Comparison of ENCODE assay signal across 15 cellular contexts in genomic region chr11:27408231-27408630, GRCh38. TPM values are rescaled to one million over a fixed set of nuclear protein-coding genes. Genes with fewer than 3 reads are reported as not detected.
DNase-seq lines count a peak whose midpoint lies in the region; ATAC-seq and TF ChIP-seq lines count a peak whose summit lies in the region.
"Had no signal": no experiment of that assay in that cellular context is flagged by ENCODE, and none has a peak within 500 bp of the region (broad histone marks: within the 10 kb centered on the region; RNA-seq: fewer than 3 reads in every experiment).

No MANE protein-coding gene starts in this region.

- H3K9me3 Mint-ChIP-seq in MCF 10A (ENCODE audit: unreplicated experiment): no peaks in the 10 kb centered on the region
- H3K9me3 Mint-ChIP-seq: CD8-positive, alpha-beta memory T cell had no signal

- H3K4me3 Mint-ChIP-seq in MCF 10A (ENCODE audit: unreplicated experiment): no peak overlapping the region
- H3K4me3 Mint-ChIP-seq: CD8-positive, alpha-beta memory T cell had no signal

- no peak overlapping the region for H3K9ac ChIP-seq in mammary epithelial cell (ENCODE audit: insufficient read depth, low read length)
- no peak overlapping the region for H3K9ac ChIP-seq in liver (ENCODE audit: low read depth in 1 of 2, low read length in 2 of 2)
- H3K9ac ChIP-seq: BLaER1 had no signal

- H3K4me2 ChIP-seq in mammary epithelial cell (ENCODE audit: insufficient read depth, low read depth, low read length): no peak overlapping the region
- H3K4me2 ChIP-seq: BLaER1 had no signal

- no peaks in the 10 kb centered on the region for H4K20me1 ChIP-seq in mammary epithelial cell (ENCODE audit: insufficient read depth, low read length)
- H4K20me1 ChIP-seq: BLaER1 had no signal

- TF ChIP-seq POLR2A in right lobe of liver (IDR thresholded peaks at IDR 0.05) (no peak), testis (IDR thresholded peaks at IDR 0.05) (no peak)

- H3K4me1 ChIP-seq in mammary epithelial cell (ENCODE audit: insufficient read depth, low read length): peaks cover 13% of the 10 kb centered on the region
- H3K4me1 ChIP-seq in liver (ENCODE audit: control insufficient read depth in 4 of 4, insufficient read depth in 4 of 4, low read length in 3 of 4): peaks cover 6 to 39% (median 14%) of the 10 kb centered on the region in 4 donors
- peaks cover 0 to 29% (median 8%) of the 10 kb centered on the region in 4 donors for H3K4me1 ChIP-seq in right lobe of liver
- peaks cover 14% of the 10 kb centered on the region for H3K4me1 ChIP-seq in testis
- H3K4me1 ChIP-seq: BLaER1, Caco-2 had no signal

- H3K4me3 ChIP-seq in mammary epithelial cell (replicated peaks in 1 of 3; ENCODE audit: insufficient read depth in 1 of 3, low read depth in 2 of 3, low read length in 3 of 3): no peak overlapping the region
- H3K4me3 ChIP-seq in liver (ENCODE audit: low read depth in 1 of 3, low read length in 3 of 3): no peak overlapping the region
- no peak overlapping the region for H3K4me3 ChIP-seq in right lobe of liver
- H3K4me3 ChIP-seq in fibroblast of pulmonary artery (replicated peaks; ENCODE audit: low read depth, low read length): no peak overlapping the region
- H3K4me3 ChIP-seq in testis: no peak overlapping the region
- H3K4me3 ChIP-seq: BLaER1 had no signal

- peaks cover 53% of the 10 kb centered on the region for H3K79me2 ChIP-seq in mammary epithelial cell (ENCODE audit: insufficient read depth, low read length)

- in situ Hi-C loops in mammary epithelial cell (cut with MboI; ENCODE audit: low sequenced_read_pairs in 2 of 2): no loop called here

- H3K36me3 ChIP-seq in mammary epithelial cell (ENCODE audit: insufficient read depth, low read length) (peaks cover 3% of the 10 kb centered on the region), liver (ENCODE audit: control insufficient read depth in 4 of 4, insufficient read depth in 3 of 4, low read depth in 1 of 4, low read length in 3 of 4) (peaks cover 0 to 6% (median 1%) of the 10 kb centered on the region in 4 donors), right lobe of liver (no peaks in the 10 kb centered on the region), testis (ENCODE audit: low read depth, missing control alignments) (no peaks in the 10 kb centered on the region)
- H3K36me3 ChIP-seq: BLaER1 had no signal

- H3K4me1 Mint-ChIP-seq in MCF 10A (ENCODE audit: insufficient read depth, unreplicated experiment): peaks cover 17% of the 10 kb centered on the region
- H3K4me1 Mint-ChIP-seq: CD8-positive, alpha-beta memory T cell had no signal

- dilution Hi-C loops in mammary epithelial cell (cut with HindIII; ENCODE audit: low sequenced_read_pairs): no loop called here

- H3K36me3 Mint-ChIP-seq in MCF 10A (ENCODE audit: insufficient read depth, unreplicated experiment): no peaks in the 10 kb centered on the region
- H3K36me3 Mint-ChIP-seq: CD8-positive, alpha-beta memory T cell had no signal

- H3K27ac ChIP-seq in mammary epithelial cell (ENCODE audit: insufficient read depth, low read depth, low read length): no peak overlapping the region
- H3K27ac ChIP-seq in liver (ENCODE audit: low read depth in 1 of 2, low read length in 2 of 2): no peak overlapping the region
- H3K27ac ChIP-seq in right lobe of liver: no peak overlapping the region
- peak overlapping the region; percentile 20 to 50 for H3K27ac ChIP-seq in testis
- H3K27ac ChIP-seq: 22Rv1, BLaER1 had no signal

- no peak for ATAC-seq in right lobe of liver
- ATAC-seq in GM18511 (IDR thresholded peaks at IDR 0.05; ENCODE audit: unreplicated experiment): no peak
- ATAC-seq: HCT116 had no signal

- no peaks in the 10 kb centered on the region for H3K9me3 ChIP-seq in mammary epithelial cell (replicated peaks; ENCODE audit: insufficient read depth, low read length)
- no peaks in the 10 kb centered on the region for H3K9me3 ChIP-seq in liver (ENCODE audit: control insufficient read depth in 4 of 4, low read length in 3 of 4)
- no peaks in the 10 kb centered on the region for H3K9me3 ChIP-seq in right lobe of liver
- no peaks in the 10 kb centered on the region for H3K9me3 ChIP-seq in testis
- H3K9me3 ChIP-seq: BLaER1, Caco-2 had no signal

- no peaks in the 10 kb centered on the region for H3K27me3 Mint-ChIP-seq in MCF 10A (ENCODE audit: insufficient read depth, unreplicated experiment)
- H3K27me3 Mint-ChIP-seq: CD8-positive, alpha-beta memory T cell had no signal

- no peak overlapping the region for H2AFZ ChIP-seq in mammary epithelial cell (ENCODE audit: low read depth, low read length)

- peak overlapping the region; percentile 3 for H3K27ac Mint-ChIP-seq in MCF 10A (ENCODE audit: low read depth, unreplicated experiment)
- H3K27ac Mint-ChIP-seq: CD8-positive, alpha-beta memory T cell had no signal

- TF ChIP-seq CTCF in MCF 10A (IDR thresholded peaks at IDR 0.05; ENCODE audit: unreplicated experiment) (no peak), mammary epithelial cell (conservative IDR thresholded peaks at IDR 0.05 in 1 of 2, IDR thresholded peaks at IDR 0.05 in 1 of 2; ENCODE audit: extremely low read depth in 1 of 2, insufficient read depth in 1 of 2, low read depth in 1 of 2, low read length in 2 of 2) (no peak), liver (IDR thresholded peaks at IDR 0.05; ENCODE audit: low read depth, low read length, missing input control) (no peak), right lobe of liver (IDR thresholded peaks at IDR 0.05) (no peak), fibroblast of pulmonary artery (IDR thresholded peaks at IDR 0.05; ENCODE audit: low read length, missing control alignments) (no peak), testis (IDR thresholded peaks at IDR 0.05) (no peak)

- DNase-seq in MCF 10A (ENCODE audit: unreplicated experiment) (no peak), mammary epithelial cell (no peak), right lobe of liver (no peak), fibroblast of pulmonary artery (ENCODE audit: low read depth) (peak; percentile 59), testis (no peak), DMS79 (lab: John Stamatoyannopoulos, UW) (no peak)
- DNase-seq: AML-193; Caco-2; CD8-positive, alpha-beta memory T cell; GF-D8 had no signal

- BruUV-seq in MCF 10A (replicated peaks; lab: Mats Ljungman, UMichigan) (no TSS peak), mammary epithelial cell (replicated peaks; lab: Mats Ljungman, UMichigan) (no TSS peak)

- CTCF ChIA-PET in MCF 10A (lab: Yijun Ruan, JAX) (interaction anchor here (0.6 to 1.0 kb wide), 3 partner anchors 27 to 180 kb away, joined by 3 to 5 read pairs (median 3); no protein-coding TSS in a partner anchor), mammary epithelial cell (lab: Charles Lee; ENCODE audit: low non-redundant PET) (no interaction called here)

- no peak for TF ChIP-seq RAD21 in liver (IDR thresholded peaks at IDR 0.05)

- POLR2A ChIA-PET in MCF 10A (lab: Yijun Ruan, JAX): interaction anchor here (0.6 to 2.0 kb wide), 4 partner anchors 13 to 301 kb away, joined by 3 to 9 read pairs (median 6); partner anchors contain the start of gene CCDC34

- H3K27me3 ChIP-seq in mammary epithelial cell (ENCODE audit: insufficient read depth, low read length): no peaks in the 10 kb centered on the region
- H3K27me3 ChIP-seq in liver (ENCODE audit: control insufficient read depth in 4 of 4, insufficient read depth in 4 of 4, low read length in 3 of 4): no peaks in the 10 kb centered on the region
- H3K27me3 ChIP-seq in right lobe of liver: no peaks in the 10 kb centered on the region
- no peaks in the 10 kb centered on the region for H3K27me3 ChIP-seq in testis
- H3K27me3 ChIP-seq: BLaER1 had no signal

- intact Hi-C loops in MCF 10A (cut with micrococcal nuclease) (no loop called here), mammary epithelial cell (cut with micrococcal nuclease) (no loop called here), right lobe of liver (cut with DNase I) (no loop called here), testis (cut with DNase I; ENCODE audit: low total_unique reads) (no loop called here)

TF ChIP-seq in liver, 16 proteins besides CTCF, POLR2A, EP300 and RAD21:
- TF ChIP-seq YY1 (IDR thresholded peaks at IDR 0.05) (peak; percentile 14), JUND (IDR thresholded peaks at IDR 0.05) (no peak)

RNA-seq across cellular contexts. Expression of gene CCDC34, which starts 45.2 kb away (rescaled TPM):
- total RNA-seq in MCF 10A (2022): 9.0 and 11.1 TPM in 2 replicates
- 10 to 100 TPM in 1 of 2 donors, 1 to 10 TPM in 1; 2.5 to 10.4 TPM for total RNA-seq in mammary epithelial cell
- polyA plus RNA-seq in mammary epithelial cell: 5.9 TPM
- polyA minus RNA-seq in mammary epithelial cell: 1.5 TPM
- 10 to 100 TPM in 1 of 2 donors, 1 to 10 TPM in 1; 1.8 to 10.5 TPM for total RNA-seq in liver
- 1 to 10 TPM; 1.1 to 1.3 TPM for polyA plus RNA-seq in liver
- 1 to 10 TPM; 1.8 to 3.6 (median 2.1) TPM for total RNA-seq in right lobe of liver
- total RNA-seq in testis: 10 to 100 TPM; 24.2 to 40.9 TPM
- polyA plus RNA-seq in testis (ENCODE audit: insufficient read depth, low read depth, low replicate concordance): 15.2 TPM

Comparison
In these comparisons a context has a peak if more than half of its experiments do, and no peak if none do; other contexts are left out.
1. H3K27ac ChIP-seq: peak in testis (2 of 2); none in mammary epithelial cell (single experiment), liver (0 of 2) and right lobe of liver (0 of 3).